Comparison of ENCODE assay signal across 15 cellular contexts in genomic region chr10:31866118-31866670, GRCh38.
DNase-seq lines count a peak whose midpoint lies in the region; ATAC-seq and TF ChIP-seq lines count a peak whose summit lies in the region.
"Had no signal": no experiment of that assay in that cellular context is flagged by ENCODE, and none has a peak within 500 bp of the region (broad histone marks: within the 10 kb centered on the region; RNA-seq: fewer than 3 reads in every experiment).

No MANE protein-coding gene starts in this region.

- no peaks in the 10 kb centered on the region for H3K27me3 Mint-ChIP-seq in activated T-cell treated with anti-CD3 and anti-CD28 coated beads, Interleukin-2, amount 50 U/mL, for 72 hours (ENCODE audit: low read depth)
- H3K27me3 Mint-ChIP-seq in activated T-cell treated with anti-CD3 and anti-CD28 coated beads, Interleukin-2, amount 50 U/mL, for 4 hours (ENCODE audit: low read depth) = no peaks in the 10 kb centered on the region
- H3K27me3 Mint-ChIP-seq: activated CD4-positive, alpha-beta T cell treated with anti-CD3 and anti-CD28 coated beads for 36 hours had no signal

- no peak overlapping the region for H3K4me2 ChIP-seq in OCI-LY7 (ENCODE audit: low read length)

- H3K36me3 ChIP-seq in OCI-LY7 (ENCODE audit: insufficient read depth, low read length) = no peaks in the 10 kb centered on the region
- H3K36me3 ChIP-seq in transverse colon = no peaks in the 10 kb centered on the region
- H3K36me3 ChIP-seq in ovary = no peaks in the 10 kb centered on the region
- H3K36me3 ChIP-seq: sigmoid colon had no signal

- intact Hi-C loops in OCI-LY7 (cut with micrococcal nuclease; ENCODE audit: unreplicated experiment) (no loop called here), transverse colon (cut with DNase I; ENCODE audit: low total_unique reads) (loop anchor here (10.0 kb wide), 1 partner anchor 79 kb away; no protein-coding TSS in a partner anchor), ovary (cut with DNase I) (loop anchor here in 3 of 4 donors (10.0 kb wide), 2 partner anchors 59 to 79 kb away; partner anchors contain the start of gene ARHGAP12 (in 1 of the 3))

- no peak overlapping the region for H2AFZ ChIP-seq in OCI-LY7 (ENCODE audit: low read length)

- H3K4me1 Mint-ChIP-seq in activated T-cell treated with anti-CD3 and anti-CD28 coated beads, Interleukin-2, amount 50 U/mL, for 72 hours (ENCODE audit: low read depth) = peaks cover 6% of the 10 kb centered on the region
- peaks cover 19% of the 10 kb centered on the region for H3K4me1 Mint-ChIP-seq in activated T-cell treated with anti-CD3 and anti-CD28 coated beads, Interleukin-2, amount 50 U/mL, for 4 hours (ENCODE audit: low read depth)

- no peaks in the 10 kb centered on the region for H3K9me3 Mint-ChIP-seq in activated T-cell treated with anti-CD3 and anti-CD28 coated beads, Interleukin-2, amount 50 U/mL, for 72 hours
- H3K9me3 Mint-ChIP-seq in activated T-cell treated with anti-CD3 and anti-CD28 coated beads, Interleukin-2, amount 50 U/mL, for 4 hours = no peaks in the 10 kb centered on the region
- H3K9me3 Mint-ChIP-seq: neural crest cell had no signal

- no TSS peak for BruUV-seq in OCI-LY7 (replicated peaks; lab: Mats Ljungman, UMichigan)

- WGBS in transverse colon (ENCODE audit: low coverage in 1 of 2), 2 donors = 53 to 58% methylated on average over 4 of the region's 4 CpGs
- WGBS in ovary, 3 donors = 88 to 96% (median 94%) methylated on average over 4 of the region's 4 CpGs

- no peak for TF ChIP-seq POLR2A in transverse colon (IDR thresholded peaks at IDR 0.05)
- TF ChIP-seq POLR2A in ovary (IDR thresholded peaks at IDR 0.05) = no peak

- TF ChIP-seq EP300 in transverse colon (IDR thresholded peaks at IDR 0.05; ENCODE audit: low read depth) (no peak), ovary (IDR thresholded peaks at IDR 0.05) (no peak)

- in situ Hi-C loops in transverse colon (cut with MboI; ENCODE audit: low pct_ligation_motif_present in 1 of 4, low pct_unique_long_range_greater_than_20kb in 1 of 4, low sequenced_read_pairs in 3 of 4) = loop anchor here in 2 of 4 donors (10.0 to 25.0 kb wide), 3 partner anchors 79 to 346 kb away; no protein-coding TSS in a partner anchor

- H3K4me3 ChIP-seq in OCI-LY7 (ENCODE audit: low read depth, low read length, poor library complexity, severe bottlenecking) (no peak overlapping the region), transverse colon (no peak overlapping the region), ovary (no peak overlapping the region)
- H3K4me3 ChIP-seq: sigmoid colon had no signal

- no peak for DNase-seq in activated T-cell treated with anti-CD3 and anti-CD28 coated beads, Interleukin-2, amount 50 U/mL, for 72 hours
- DNase-seq in activated T-cell treated with anti-CD3 and anti-CD28 coated beads, Interleukin-2, amount 50 U/mL, for 4 hours = no peak
- DNase-seq in OCI-LY7 (ENCODE audit: low spot score) = peak; percentile 1
- DNase-seq in foreskin keratinocyte = peak; percentile 29 to 34
- peak; percentile 26 for DNase-seq in transverse colon
- DNase-seq in ovary = no peak
- DNase-seq: ACHN; activated CD4-positive, alpha-beta T cell treated with anti-CD3 and anti-CD28 coated beads for 36 hours; hypothalamus; NCI-H1092; NCI-H345; sigmoid colon had no signal

- no peak overlapping the region for H3K4me3 Mint-ChIP-seq in activated T-cell treated with anti-CD3 and anti-CD28 coated beads, Interleukin-2, amount 50 U/mL, for 72 hours
- no peak overlapping the region for H3K4me3 Mint-ChIP-seq in activated T-cell treated with anti-CD3 and anti-CD28 coated beads, Interleukin-2, amount 50 U/mL, for 4 hours
- H3K4me3 Mint-ChIP-seq: activated CD4-positive, alpha-beta T cell treated with anti-CD3 and anti-CD28 coated beads for 36 hours; neural crest cell had no signal

- H4K20me1 ChIP-seq in OCI-LY7 (ENCODE audit: insufficient read depth, low read length) = no peaks in the 10 kb centered on the region; the same call in 1 of the 2 replicates

- H3K27ac ChIP-seq in OCI-LY7 (ENCODE audit: low read depth, low read length, poor library complexity, severe bottlenecking) (no peak overlapping the region), foreskin keratinocyte (peak overlapping the region; percentile 48), transverse colon (peak overlapping the region; percentile 47 to 70 (median 69)), ovary (no peak overlapping the region)
- H3K27ac ChIP-seq: sigmoid colon had no signal

- POLR2A ChIA-PET in OCI-LY7 (lab: Charles Lee) = no interaction called here

- H3K9me2 ChIP-seq in OCI-LY7 (ENCODE audit: insufficient read depth, low read length) = no peaks in the 10 kb centered on the region

- peak overlapping the region; percentile 42 for H3K27ac Mint-ChIP-seq in activated T-cell treated with anti-CD3 and anti-CD28 coated beads, Interleukin-2, amount 50 U/mL, for 72 hours
- H3K27ac Mint-ChIP-seq: activated CD4-positive, alpha-beta T cell treated with anti-CD3 and anti-CD28 coated beads for 36 hours had no signal

- no peak for ATAC-seq in activated T-cell treated with anti-CD3 and anti-CD28 coated beads, Interleukin-2, amount 50 U/mL, for 72 hours (replicated peaks in 1 of 2)
- ATAC-seq in activated T-cell treated with anti-CD3 and anti-CD28 coated beads, Interleukin-2, amount 50 U/mL, for 4 hours = no peak
- ATAC-seq in foreskin keratinocyte = no peak
- no peak for ATAC-seq in HG02571 (IDR thresholded peaks at IDR 0.05; ENCODE audit: unreplicated experiment)
- ATAC-seq in GM19035 (IDR thresholded peaks at IDR 0.05; ENCODE audit: unreplicated experiment) = no peak
- ATAC-seq: activated CD4-positive, alpha-beta T cell treated with anti-CD3 and anti-CD28 coated beads for 36 hours had no signal

- no peaks in the 10 kb centered on the region for H3K27me3 ChIP-seq in foreskin keratinocyte
- no peaks in the 10 kb centered on the region for H3K27me3 ChIP-seq in transverse colon
- no peaks in the 10 kb centered on the region for H3K27me3 ChIP-seq in ovary
- H3K27me3 ChIP-seq: sigmoid colon had no signal

- CTCF ChIA-PET in OCI-LY7 (lab: Charles Lee; ENCODE audit: unreplicated experiment) = no interaction called here

- H3K36me3 Mint-ChIP-seq in activated T-cell treated with anti-CD3 and anti-CD28 coated beads, Interleukin-2, amount 50 U/mL, for 72 hours (ENCODE audit: insufficient read depth in 2 of 2) = no peaks in the 10 kb centered on the region
- peaks cover 7% of the 10 kb centered on the region for H3K36me3 Mint-ChIP-seq in activated T-cell treated with anti-CD3 and anti-CD28 coated beads, Interleukin-2, amount 50 U/mL, for 4 hours (ENCODE audit: insufficient read depth)

- H3K9me3 ChIP-seq in OCI-LY7 (ENCODE audit: low read length) = no peaks in the 10 kb centered on the region
- H3K9me3 ChIP-seq in transverse colon = no peaks in the 10 kb centered on the region
- H3K9me3 ChIP-seq in ovary = no peaks in the 10 kb centered on the region
- H3K9me3 ChIP-seq: sigmoid colon had no signal

- peaks cover 5% of the 10 kb centered on the region; the same call in 1 of the 2 replicates for H3K79me2 ChIP-seq in OCI-LY7 (ENCODE audit: insufficient read depth, low read depth, low read length)

- TF ChIP-seq CTCF in OCI-LY7 (conservative IDR thresholded peaks at IDR 0.05; ENCODE audit: low read length) = no peak
- no peak for TF ChIP-seq CTCF in foreskin keratinocyte (conservative IDR thresholded peaks at IDR 0.05)
- no peak for TF ChIP-seq CTCF in transverse colon (IDR thresholded peaks at IDR 0.05)
- no peak for TF ChIP-seq CTCF in ovary (IDR thresholded peaks at IDR 0.05)

- H3K4me1 ChIP-seq in OCI-LY7 (ENCODE audit: insufficient read depth, low read length, poor library complexity, severe bottlenecking) = peaks cover 7% of the 10 kb centered on the region
- H3K4me1 ChIP-seq in foreskin keratinocyte = peaks cover 20% of the 10 kb centered on the region
- H3K4me1 ChIP-seq in transverse colon = peaks cover 16 to 58% (median 37%) of the 10 kb centered on the region in 4 donors
- H3K4me1 ChIP-seq in ovary (ENCODE audit: insufficient read depth) = peaks cover 2% of the 10 kb centered on the region

Comparison
In these comparisons a context has a peak if more than half of its experiments do, and no peak if none do; other contexts are left out.
1. DNase-seq: peak in OCI-LY7 (single experiment), foreskin keratinocyte (2 of 2) and transverse colon (single experiment); none in activated T-cell treated with anti-CD3 and anti-CD28 coated beads, Interleukin-2, amount 50 U/mL, for 72 hours (0 of 2), activated T-cell treated with anti-CD3 and anti-CD28 coated beads, Interleukin-2, amount 50 U/mL, for 4 hours (single experiment) and ovary (0 of 5).
2. H3K27ac ChIP-seq: peak in foreskin keratinocyte (single experiment) and transverse colon (4 of 4); none in OCI-LY7 (single experiment) and ovary (0 of 2).